Comparison of ENCODE assay signal across 11 cellular contexts in the genomic region with DNA sequence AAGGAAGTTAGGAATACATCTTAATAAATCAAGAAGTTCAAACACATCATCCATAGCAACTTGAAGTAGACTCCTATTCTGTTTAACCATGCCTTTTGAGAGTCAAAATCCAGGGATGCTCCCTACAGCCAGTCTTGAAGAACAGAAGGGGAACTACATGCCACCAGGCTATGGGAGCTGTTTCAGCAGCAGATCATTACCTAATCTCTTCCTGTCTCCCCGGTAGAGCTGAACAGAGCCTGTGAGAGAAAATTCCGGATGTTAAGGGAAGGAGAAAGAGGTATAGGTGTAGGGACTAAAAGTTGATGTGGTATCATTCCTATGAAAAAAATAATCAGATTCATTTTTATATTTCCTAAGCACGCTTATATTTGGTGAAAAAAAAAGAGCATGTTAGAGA.
"Had no signal": no experiment of that assay in that cellular context is flagged by ENCODE, and none has a peak within 500 bp of the region (broad histone marks: within the 10 kb centered on the region; RNA-seq: fewer than 3 reads in every experiment).

No MANE protein-coding gene starts in this region.

- H3K4me1 Mint-ChIP-seq: activated naive CD4-positive, alpha-beta T cell treated with anti-CD3 and anti-CD28 coated beads, Interleukin-2, amount 10 ng/mL, durations not matched to agents 7 days and 5 days; stimulated activated memory B cell treated with anti-CD40 and anti-IgM and Interleukin-4, amounts not matched to agents 10 μg/mL and 1 μg/mL and 100 μg/mL, for 72 hours had no signal

- H3K36me3 Mint-ChIP-seq: activated naive CD4-positive, alpha-beta T cell treated with anti-CD3 and anti-CD28 coated beads, Interleukin-2, amount 10 ng/mL, durations not matched to agents 7 days and 5 days; stimulated activated memory B cell treated with anti-CD40 and anti-IgM and Interleukin-4, amounts not matched to agents 10 μg/mL and 1 μg/mL and 100 μg/mL, for 72 hours had no signal

- H3K27me3 ChIP-seq: cardiac muscle cell, ovary, tibial nerve, vagina had no signal

- H3K9me3 Mint-ChIP-seq: activated naive CD4-positive, alpha-beta T cell treated with anti-CD3 and anti-CD28 coated beads, Interleukin-2, amount 10 ng/mL, durations not matched to agents 7 days and 5 days; activated T-helper 2 cell treated with anti-CD3 and anti-CD28 coated beads, Interferon-gamma antibody, Interleukin-2, Interleukin-4, amounts not matched to agents 10 μg/mL and 5 μg/mL and 100 μg/mL, durations not matched to agents 14 hours and 24 hours and 36 hours; effector memory CD8-positive, alpha-beta T cell; stimulated activated memory B cell treated with anti-CD40 and anti-IgM and Interleukin-4, amounts not matched to agents 10 μg/mL and 1 μg/mL and 100 μg/mL, for 72 hours; T-helper 1 cell treated with Interleukin-12 subunit alpha and Interleukin-12 subunit beta and Interleukin-4 antibody, amounts not matched to agents 30 μg/mL and 1 μg/mL, for 36 hours had no signal

- H3K9me3 ChIP-seq: ovary, tibial nerve, vagina had no signal

- DNase-seq: activated naive CD4-positive, alpha-beta T cell treated with anti-CD3 and anti-CD28 coated beads, Interleukin-2, amount 10 ng/mL, durations not matched to agents 7 days and 5 days; effector memory CD8-positive, alpha-beta T cell; ovary had no signal

- ATAC-seq: effector memory CD8-positive, alpha-beta T cell; stimulated activated memory B cell treated with anti-CD40 and anti-IgM and Interleukin-4, amounts not matched to agents 10 μg/mL and 1 μg/mL and 100 μg/mL, for 72 hours had no signal

- H3K27ac Mint-ChIP-seq: activated naive CD4-positive, alpha-beta T cell treated with anti-CD3 and anti-CD28 coated beads, Interleukin-2, amount 10 ng/mL, durations not matched to agents 7 days and 5 days; activated T-helper 2 cell treated with anti-CD3 and anti-CD28 coated beads, Interferon-gamma antibody, Interleukin-2, Interleukin-4, amounts not matched to agents 10 μg/mL and 5 μg/mL and 100 μg/mL, durations not matched to agents 14 hours and 24 hours and 36 hours; effector memory CD8-positive, alpha-beta T cell; stimulated activated memory B cell treated with anti-CD40 and anti-IgM and Interleukin-4, amounts not matched to agents 10 μg/mL and 1 μg/mL and 100 μg/mL, for 72 hours; T-helper 1 cell treated with Interleukin-12 subunit alpha and Interleukin-12 subunit beta and Interleukin-4 antibody, amounts not matched to agents 30 μg/mL and 1 μg/mL, for 36 hours had no signal

- H3K27ac ChIP-seq: cardiac muscle cell, epithelial cell of prostate, ovary, tibial nerve, vagina had no signal

- H3K4me2 ChIP-seq: smooth muscle cell had no signal

- H3K4me3 Mint-ChIP-seq: activated naive CD4-positive, alpha-beta T cell treated with anti-CD3 and anti-CD28 coated beads, Interleukin-2, amount 10 ng/mL, durations not matched to agents 7 days and 5 days; effector memory CD8-positive, alpha-beta T cell; stimulated activated memory B cell treated with anti-CD40 and anti-IgM and Interleukin-4, amounts not matched to agents 10 μg/mL and 1 μg/mL and 100 μg/mL, for 72 hours; T-helper 1 cell treated with Interleukin-12 subunit alpha and Interleukin-12 subunit beta and Interleukin-4 antibody, amounts not matched to agents 30 μg/mL and 1 μg/mL, for 36 hours had no signal
